8 cellular contexts compared by ENCODE assay signal in the genomic region with DNA sequence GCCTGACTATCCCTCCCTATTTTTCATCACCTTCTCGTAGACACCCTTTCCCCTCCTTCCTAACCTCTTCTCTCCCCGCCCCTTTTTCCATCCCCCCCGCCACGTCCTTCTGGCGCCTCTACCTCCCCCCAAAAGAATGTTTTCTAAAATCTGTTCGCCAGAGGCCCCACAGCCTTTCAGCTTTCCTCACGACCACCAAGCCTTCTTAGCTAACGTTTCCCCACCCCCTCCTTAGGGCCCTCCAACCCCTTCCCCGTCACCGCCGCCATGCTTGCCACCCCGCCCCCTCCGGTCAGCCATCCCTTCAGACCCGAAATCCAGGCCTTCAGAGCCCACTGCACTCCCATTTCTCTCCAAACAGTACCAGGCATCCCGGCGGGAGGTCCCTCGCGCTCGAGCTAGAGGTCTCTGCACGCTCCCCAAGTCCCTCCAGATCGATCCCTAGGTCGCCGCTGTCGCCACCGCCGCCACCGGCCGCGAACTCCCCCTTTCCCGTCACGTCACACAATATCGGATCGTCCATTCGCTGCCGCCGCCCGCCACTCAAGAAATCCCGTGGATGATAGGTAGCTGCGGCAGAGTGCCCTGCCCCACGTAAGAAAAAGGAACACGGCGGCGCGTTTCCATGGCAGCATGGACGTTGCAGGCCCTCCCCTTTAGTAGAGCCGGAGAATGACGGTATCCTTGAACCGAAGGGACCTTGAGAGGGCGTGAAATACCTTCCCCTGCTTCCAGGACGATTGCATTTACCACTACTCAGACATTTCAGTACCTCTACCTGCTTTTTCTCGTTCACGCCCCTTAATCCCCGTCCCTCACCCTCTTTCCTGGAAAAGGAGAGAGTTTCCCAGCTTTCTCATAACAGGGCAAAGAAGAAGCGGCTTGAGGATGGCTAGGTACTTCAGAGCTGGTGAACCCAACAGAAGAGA. TPM values are rescaled to one million over a fixed set of nuclear protein-coding genes. Genes with fewer than 3 reads are reported as not detected.
DNase-seq lines count a peak whose midpoint lies in the region; ATAC-seq and TF ChIP-seq lines count a peak whose summit lies in the region.

A gene with protein sequence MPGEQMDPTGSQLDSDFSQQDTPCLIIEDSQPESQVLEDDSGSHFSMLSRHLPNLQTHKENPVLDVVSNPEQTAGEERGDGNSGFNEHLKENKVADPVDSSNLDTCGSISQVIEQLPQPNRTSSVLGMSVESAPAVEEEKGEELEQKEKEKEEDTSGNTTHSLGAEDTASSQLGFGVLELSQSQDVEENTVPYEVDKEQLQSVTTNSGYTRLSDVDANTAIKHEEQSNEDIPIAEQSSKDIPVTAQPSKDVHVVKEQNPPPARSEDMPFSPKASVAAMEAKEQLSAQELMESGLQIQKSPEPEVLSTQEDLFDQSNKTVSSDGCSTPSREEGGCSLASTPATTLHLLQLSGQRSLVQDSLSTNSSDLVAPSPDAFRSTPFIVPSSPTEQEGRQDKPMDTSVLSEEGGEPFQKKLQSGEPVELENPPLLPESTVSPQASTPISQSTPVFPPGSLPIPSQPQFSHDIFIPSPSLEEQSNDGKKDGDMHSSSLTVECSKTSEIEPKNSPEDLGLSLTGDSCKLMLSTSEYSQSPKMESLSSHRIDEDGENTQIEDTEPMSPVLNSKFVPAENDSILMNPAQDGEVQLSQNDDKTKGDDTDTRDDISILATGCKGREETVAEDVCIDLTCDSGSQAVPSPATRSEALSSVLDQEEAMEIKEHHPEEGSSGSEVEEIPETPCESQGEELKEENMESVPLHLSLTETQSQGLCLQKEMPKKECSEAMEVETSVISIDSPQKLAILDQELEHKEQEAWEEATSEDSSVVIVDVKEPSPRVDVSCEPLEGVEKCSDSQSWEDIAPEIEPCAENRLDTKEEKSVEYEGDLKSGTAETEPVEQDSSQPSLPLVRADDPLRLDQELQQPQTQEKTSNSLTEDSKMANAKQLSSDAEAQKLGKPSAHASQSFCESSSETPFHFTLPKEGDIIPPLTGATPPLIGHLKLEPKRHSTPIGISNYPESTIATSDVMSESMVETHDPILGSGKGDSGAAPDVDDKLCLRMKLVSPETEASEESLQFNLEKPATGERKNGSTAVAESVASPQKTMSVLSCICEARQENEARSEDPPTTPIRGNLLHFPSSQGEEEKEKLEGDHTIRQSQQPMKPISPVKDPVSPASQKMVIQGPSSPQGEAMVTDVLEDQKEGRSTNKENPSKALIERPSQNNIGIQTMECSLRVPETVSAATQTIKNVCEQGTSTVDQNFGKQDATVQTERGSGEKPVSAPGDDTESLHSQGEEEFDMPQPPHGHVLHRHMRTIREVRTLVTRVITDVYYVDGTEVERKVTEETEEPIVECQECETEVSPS (N-terminal part only) (minus strand): TSS at position 484 of the 929 bp plus-strand sequence. CDS start 113 bp downstream, at position 371.

- H3K27me3 Mint-ChIP-seq in central memory CD8-positive, alpha-beta T cell: no peaks in the 10 kb centered on the region

- TF ChIP-seq POLR2A in spleen (IDR thresholded peaks at IDR 0.05): no peak

- H3K27me3 ChIP-seq in spleen (replicated peaks in 1 of 7): no peaks in the 10 kb centered on the region

- H3K27ac Mint-ChIP-seq in central memory CD8-positive, alpha-beta T cell (ENCODE audit: low read depth): peak within 1 kb of the TSS; percentile 96

- peaks cover 0 to 35% (median 11%) of the 10 kb centered on the region in 6 donors for H3K36me3 ChIP-seq in spleen

- peak within 1 kb of the TSS; percentile 63 to 91 (median 86) for H3K27ac ChIP-seq in spleen

- peaks cover 17% of the 10 kb centered on the region for H3K36me3 Mint-ChIP-seq in central memory CD8-positive, alpha-beta T cell (ENCODE audit: insufficient read depth)

- peak within 1 kb of the TSS; percentile 56 to 90 (median 84) for H3K4me3 ChIP-seq in spleen

- H3K4me3 Mint-ChIP-seq in central memory CD8-positive, alpha-beta T cell: peak within 1 kb of the TSS; percentile 91

- peaks cover 36% of the 10 kb centered on the region for H3K4me1 Mint-ChIP-seq in central memory CD8-positive, alpha-beta T cell

- peaks cover 6 to 49% (median 25%) of the 10 kb centered on the region in 6 donors for H3K4me1 ChIP-seq in spleen

- DNase-seq in AG09319 (ENCODE audit: extremely low read depth, low read depth) (peak; percentile 80), NCI-H446 treated with DMSO at 0.1 percent for 48 hours (lab: John Stamatoyannopoulos, UW) (peak; percentile 83), inferior parietal cortex (ENCODE audit: extremely low spot score) (peak; percentile 98), spleen (peak; percentile 98)
- peak; percentile 84 to 92 for DNase-seq in central memory CD8-positive, alpha-beta T cell (ENCODE audit: low spot score in 2 of 2)

- H3K9me3 Mint-ChIP-seq in central memory CD8-positive, alpha-beta T cell: no peaks in the 10 kb centered on the region

- intact Hi-C loops in spleen (cut with DNase I; ENCODE audit: low total_unique reads): no loop called here

- ATAC-seq in GM19035 (IDR thresholded peaks at IDR 0.05; ENCODE audit: unreplicated experiment): peak; percentile 96
- ATAC-seq in HG03354 (IDR thresholded peaks at IDR 0.05; ENCODE audit: poor library complexity, severe bottlenecking, unreplicated experiment): peak; percentile 99
- ATAC-seq in activated CD4-positive, CD25-positive, alpha-beta regulatory T cell treated with anti-CD3 and anti-CD28 coated beads, Interleukin-2, amount 50 U/mL, for 24 hours: peak; percentile 100
- ATAC-seq in central memory CD8-positive, alpha-beta T cell (replicated peaks; ENCODE audit: extremely low read depth, poor library complexity, severe bottlenecking): peak; percentile 99

- 1 to 3% (median 2%) methylated on average over 37 to 54 of the region's 54 CpGs for WGBS in spleen, 5 donors

- TF ChIP-seq CTCF in AG09319 (IDR thresholded peaks at IDR 0.05; ENCODE audit: low read depth, low read length): no peak
- peak in 4 of 11 experiments; percentile 3 to 54 (median 34) for TF ChIP-seq CTCF in spleen (IDR thresholded peaks at IDR 0.05 in 8 of 11, conservative IDR thresholded peaks at IDR 0.05 in 3 of 11)

- no peaks in the 10 kb centered on the region for H3K9me3 ChIP-seq in spleen

RNA-seq across cellular contexts. Expression of the gene that starts here (rescaled TPM):
- 10 to 100 TPM; 37.7 to 55.4 (median 44.7) TPM for total RNA-seq in spleen
- polyA plus RNA-seq in spleen: 10 to 100 TPM in 1 of 3 donors, 1 to 10 TPM in 2; 7.2 to 12.6 (median 9.0) TPM

Comparison
In these comparisons a context has a peak if more than half of its experiments do, and no peak if none do; other contexts are left out.
1. Peak in every context shown above with its lines: DNase-seq, ATAC-seq, H3K4me3 ChIP-seq and H3K27ac ChIP-seq.